ENCODE assay signal across 22 cellular contexts in the genomic region with DNA sequence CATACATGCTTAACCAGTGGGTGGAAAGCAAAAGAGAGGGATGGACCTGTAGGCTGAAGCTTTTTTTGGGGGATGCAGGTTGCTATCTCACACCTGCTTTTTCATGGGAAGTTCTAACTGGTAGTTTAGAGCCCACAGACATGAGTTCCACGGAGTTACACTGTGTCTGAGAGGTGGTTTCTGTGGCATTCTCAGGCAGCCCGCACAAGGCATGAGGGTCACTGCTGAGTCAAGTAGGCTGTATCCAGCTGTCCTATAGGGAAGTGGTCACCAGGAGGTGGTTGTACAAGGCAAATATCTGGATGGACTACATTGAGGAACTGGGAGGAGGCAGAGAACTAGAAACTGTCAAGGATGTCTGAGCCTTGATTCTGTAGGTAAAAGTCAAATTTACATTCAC.
A peak's percentile ranks its signal among the peaks of the same experiment; 100 is the strongest.
DNase-seq lines count a peak whose midpoint lies in the region; ATAC-seq and TF ChIP-seq lines count a peak whose summit lies in the region.
"Had no signal": no experiment of that assay in that cellular context is flagged by ENCODE, and none has a peak within 500 bp of the region (broad histone marks: within the 10 kb centered on the region; RNA-seq: fewer than 3 reads in every experiment).

No MANE protein-coding gene starts in this region.

- no peaks in the 10 kb centered on the region for H4K20me1 ChIP-seq in OCI-LY3 (ENCODE audit: insufficient read depth, low read length)
- H4K20me1 ChIP-seq: BLaER1 treated with 17β-estradiol and CSF1 and Interleukin-3, amounts not matched to agents 10 nM and 100 nM had no signal

- H3K79me2 ChIP-seq in OCI-LY3 (ENCODE audit: low read length): no peaks in the 10 kb centered on the region

- peak; percentile 43 for ATAC-seq in stimulated activated memory B cell treated with anti-CD40 and anti-IgM and Interleukin-4, amounts not matched to agents 10 μg/mL and 1 μg/mL and 100 μg/mL, for 72 hours
- ATAC-seq in CD8-positive, alpha-beta T cell: no peak
- ATAC-seq: A549, HCT116 had no signal

- no peak for TF ChIP-seq CTCF in OCI-LY3 (IDR thresholded peaks at IDR 0.05; ENCODE audit: low read depth, low read length)
- TF ChIP-seq CTCF in progenitor cell of endocrine pancreas (IDR thresholded peaks at IDR 0.05; ENCODE audit: unreplicated experiment): no peak
- no peak for TF ChIP-seq CTCF in CD8-positive, alpha-beta T cell (IDR thresholded peaks at IDR 0.05)

- H3K27me3 ChIP-seq in OCI-LY3 (ENCODE audit: low read depth, low read length): no peaks in the 10 kb centered on the region
- no peaks in the 10 kb centered on the region for H3K27me3 ChIP-seq in CD8-positive, alpha-beta T cell (ENCODE audit: insufficient read depth, low read length)
- H3K27me3 ChIP-seq: BE2C; BLaER1 treated with 17β-estradiol and CSF1 and Interleukin-3, amounts not matched to agents 10 nM and 100 nM had no signal

- intact Hi-C loops in CD8-positive, alpha-beta T cell (cut with DNase I, micrococcal nuclease): no loop called here

- no peak overlapping the region for H3K4me3 ChIP-seq in OCI-LY3 (ENCODE audit: low read length)
- H3K4me3 ChIP-seq in CD8-positive, alpha-beta T cell (ENCODE audit: low read depth, low read length): no peak overlapping the region
- H3K4me3 ChIP-seq: A549; BLaER1 treated with 17β-estradiol and CSF1 and Interleukin-3, amounts not matched to agents 10 nM and 100 nM; GM23248 had no signal

- H3K9me3 Mint-ChIP-seq in progenitor cell of endocrine pancreas (ENCODE audit: low read depth): no peaks in the 10 kb centered on the region
- peaks cover 10% of the 10 kb centered on the region for H3K9me3 Mint-ChIP-seq in stimulated activated memory B cell treated with anti-CD40 and anti-IgM and Interleukin-4, amounts not matched to agents 10 μg/mL and 1 μg/mL and 100 μg/mL, for 72 hours
- H3K9me3 Mint-ChIP-seq in CD8-positive, alpha-beta T cell: peaks cover 17% of the 10 kb centered on the region

- H3K4me1 Mint-ChIP-seq in progenitor cell of endocrine pancreas (ENCODE audit: low read depth): no peaks in the 10 kb centered on the region
- no peaks in the 10 kb centered on the region for H3K4me1 Mint-ChIP-seq in stimulated activated memory B cell treated with anti-CD40 and anti-IgM and Interleukin-4, amounts not matched to agents 10 μg/mL and 1 μg/mL and 100 μg/mL, for 72 hours
- H3K4me1 Mint-ChIP-seq in CD8-positive, alpha-beta T cell (ENCODE audit: low read depth): no peaks in the 10 kb centered on the region
- H3K4me1 Mint-ChIP-seq: CD14-positive monocyte had no signal

- H3K36me3 Mint-ChIP-seq in progenitor cell of endocrine pancreas (ENCODE audit: insufficient read depth): no peaks in the 10 kb centered on the region
- no peaks in the 10 kb centered on the region for H3K36me3 Mint-ChIP-seq in stimulated activated memory B cell treated with anti-CD40 and anti-IgM and Interleukin-4, amounts not matched to agents 10 μg/mL and 1 μg/mL and 100 μg/mL, for 72 hours
- no peaks in the 10 kb centered on the region for H3K36me3 Mint-ChIP-seq in CD8-positive, alpha-beta T cell
- H3K36me3 Mint-ChIP-seq: CD14-positive monocyte had no signal

- H3K4me2 ChIP-seq in OCI-LY3 (ENCODE audit: low read length): peak overlapping the region; percentile 7; the same call in 1 of the 2 replicates
- H3K4me2 ChIP-seq: A549; BLaER1 treated with 17β-estradiol and CSF1 and Interleukin-3, amounts not matched to agents 10 nM and 100 nM had no signal

- no peaks in the 10 kb centered on the region for H3K36me3 ChIP-seq in OCI-LY3 (replicated peaks; ENCODE audit: low read depth, low read length)
- H3K36me3 ChIP-seq in CD8-positive, alpha-beta T cell (ENCODE audit: insufficient read depth, low read length): no peaks in the 10 kb centered on the region
- H3K36me3 ChIP-seq: BE2C; BLaER1 treated with 17β-estradiol and CSF1 and Interleukin-3, amounts not matched to agents 10 nM and 100 nM had no signal

- no peak overlapping the region for H3K9ac ChIP-seq in OCI-LY3 (ENCODE audit: low read length)
- H3K9ac ChIP-seq: BLaER1 treated with 17β-estradiol and CSF1 and Interleukin-3, amounts not matched to agents 10 nM and 100 nM; GM23248 had no signal

- H3K4me3 Mint-ChIP-seq in progenitor cell of endocrine pancreas (ENCODE audit: low read depth): no peak overlapping the region
- H3K4me3 Mint-ChIP-seq in stimulated activated memory B cell treated with anti-CD40 and anti-IgM and Interleukin-4, amounts not matched to agents 10 μg/mL and 1 μg/mL and 100 μg/mL, for 72 hours: no peak overlapping the region
- no peak overlapping the region for H3K4me3 Mint-ChIP-seq in CD8-positive, alpha-beta T cell
- H3K4me3 Mint-ChIP-seq: CD14-positive monocyte; CD4-positive, alpha-beta T cell had no signal

- H3K27ac ChIP-seq in OCI-LY3 (ENCODE audit: low read length): no peak overlapping the region
- H3K27ac ChIP-seq in CD8-positive, alpha-beta T cell (ENCODE audit: low read depth, low read length): no peak overlapping the region
- H3K27ac ChIP-seq: A549; BLaER1 treated with 17β-estradiol and CSF1 and Interleukin-3, amounts not matched to agents 10 nM and 100 nM; GM23248 had no signal

- no peaks in the 10 kb centered on the region for H3K27me3 Mint-ChIP-seq in progenitor cell of endocrine pancreas
- H3K27me3 Mint-ChIP-seq in stimulated activated memory B cell treated with anti-CD40 and anti-IgM and Interleukin-4, amounts not matched to agents 10 μg/mL and 1 μg/mL and 100 μg/mL, for 72 hours: no peaks in the 10 kb centered on the region
- H3K27me3 Mint-ChIP-seq in CD8-positive, alpha-beta T cell (ENCODE audit: low read depth): no peaks in the 10 kb centered on the region
- H3K27me3 Mint-ChIP-seq: CD4-positive, alpha-beta T cell had no signal

- no peak overlapping the region; the same call in 1 of the 2 replicates for H2AFZ ChIP-seq in OCI-LY3 (ENCODE audit: low read depth, low read length)
- H2AFZ ChIP-seq: GM23248 had no signal

- POLR2A ChIA-PET in CD8-positive, alpha-beta T cell (lab: Charles Lee): interaction anchor here (0.5 to 0.7 kb wide), 2 partner anchors 10 to 51 kb away, joined by 3 read pairs; no protein-coding TSS in a partner anchor

- CTCF ChIA-PET in CD8-positive, alpha-beta T cell (lab: Charles Lee): no interaction called here

- H3K4me1 ChIP-seq in OCI-LY3 (ENCODE audit: low read length): peaks cover 7% of the 10 kb centered on the region
- no peaks in the 10 kb centered on the region for H3K4me1 ChIP-seq in CD8-positive, alpha-beta T cell (ENCODE audit: insufficient read depth, low read length)
- H3K4me1 ChIP-seq: A549; BE2C; BLaER1 treated with 17β-estradiol and CSF1 and Interleukin-3, amounts not matched to agents 10 nM and 100 nM had no signal

- DNase-seq in LHCN-M2 (ENCODE audit: low read depth): peak; percentile 83
- DNase-seq in progenitor cell of endocrine pancreas (ENCODE audit: low spot score, unreplicated experiment): no peak
- no peak for DNase-seq in GM19240 (ENCODE audit: insufficient read length, low spot score)
- no peak for DNase-seq in CD8-positive, alpha-beta T cell
- no peak for DNase-seq in NCI-H1105 treated with DMSO at 0.1 percent for 48 hours (lab: John Stamatoyannopoulos, UW)
- DNase-seq: 8988T; ACHN; AML-193; BE2C; Calu3; CD4-positive, alpha-beta T cell; COR-L47; DMS153; DND-41; GM23248; H7 had no signal

- H3K27ac Mint-ChIP-seq in progenitor cell of endocrine pancreas: peak overlapping the region; percentile 16
- H3K27ac Mint-ChIP-seq in stimulated activated memory B cell treated with anti-CD40 and anti-IgM and Interleukin-4, amounts not matched to agents 10 μg/mL and 1 μg/mL and 100 μg/mL, for 72 hours: no peak overlapping the region
- no peak overlapping the region for H3K27ac Mint-ChIP-seq in CD8-positive, alpha-beta T cell
- H3K27ac Mint-ChIP-seq: CD14-positive monocyte; CD4-positive, alpha-beta T cell had no signal

- no peaks in the 10 kb centered on the region for H3K9me3 ChIP-seq in OCI-LY3 (ENCODE audit: insufficient read depth, low read length)
- H3K9me3 ChIP-seq in CD8-positive, alpha-beta T cell (ENCODE audit: low read length): no peaks in the 10 kb centered on the region
- H3K9me3 ChIP-seq: A549; BE2C; BLaER1 treated with 17β-estradiol and CSF1 and Interleukin-3, amounts not matched to agents 10 nM and 100 nM had no signal
